ENCODE assay signal across 12 cellular contexts in genomic region chr19:48631254-48631653, GRCh38. TPM values are rescaled to one million over a fixed set of nuclear protein-coding genes. Genes with fewer than 3 reads are reported as not detected.
DNase-seq lines count a peak whose midpoint lies in the region; ATAC-seq, FAIRE-seq and TF ChIP-seq lines count a peak whose summit lies in the region.
"Had no signal": no experiment of that assay in that cellular context is flagged by ENCODE, and none has a peak within 500 bp of the region (broad histone marks: within the 10 kb centered on the region; RNA-seq: fewer than 3 reads in every experiment).

No MANE protein-coding gene starts in this region.

- TF ChIP-seq POLR2A in heart left ventricle (IDR thresholded peaks at IDR 0.05): no peak
- no peak for TF ChIP-seq POLR2A in K562 (conservative IDR thresholded peaks at IDR 0.05)

- BruUV-seq in K562 (replicated peaks; lab: Mats Ljungman, UMichigan): no TSS peak

- in situ Hi-C loops in K562 (cut with MboI): no loop called here

- intact Hi-C loops in heart left ventricle (cut with DNase I): no loop called here
- intact Hi-C loops in left cardiac atrium (cut with DNase I): no loop called here
- intact Hi-C loops in K562 (cut with micrococcal nuclease): no loop called here
- intact Hi-C loops in upper lobe of right lung (cut with DNase I): no loop called here

- no peak for FAIRE-seq in K562 (lab: Jason Lieb, UNC)

- no peak overlapping the region for H3K4me2 ChIP-seq in K562 (ENCODE audit: insufficient read depth, low read length)
- no peak overlapping the region for H3K4me2 ChIP-seq in neural cell (ENCODE audit: low read length)

- H4K20me1 ChIP-seq in K562 (replicated peaks; ENCODE audit: control insufficient read depth, insufficient read depth, low read length) (no peaks in the 10 kb centered on the region), neural cell (ENCODE audit: insufficient read depth) (no peaks in the 10 kb centered on the region)

- no peaks in the 10 kb centered on the region for H3F3A ChIP-seq in neural cell (ENCODE audit: insufficient read depth, low read length, poor library complexity, severe bottlenecking)

- H2AFZ ChIP-seq in K562 (ENCODE audit: low read depth, low read length) (no peak overlapping the region), neural cell (ENCODE audit: low read depth, low read length) (no peak overlapping the region)

- CTCF ChIA-PET in K562 (lab: Yijun Ruan, JAX; ENCODE audit: low intra/inter-chr PET ratio): no interaction called here

- H3K9ac ChIP-seq in K562 (ENCODE audit: insufficient read depth in 1 of 2, low read depth in 2 of 2, low read length in 2 of 2): no peak overlapping the region
- peak overlapping the region; percentile 36 for H3K9ac ChIP-seq in neural cell (ENCODE audit: low read length)

- TF ChIP-seq RAD21 in K562 (CRISPR knock-in tag; conservative IDR thresholded peaks at IDR 0.05 in 1 of 2, IDR thresholded peaks at IDR 0.05 in 1 of 2) (no peak), neural cell (conservative IDR thresholded peaks at IDR 0.05) (no peak)

- H3K4me3 ChIP-seq in heart left ventricle (peak overlapping the region in 2 of 12 donors; percentile 16 to 31), K562 (no peak overlapping the region), neural cell (ENCODE audit: low read length) (peak overlapping the region; percentile 32), upper lobe of right lung (no peak overlapping the region)

- TF ChIP-seq CTCF in heart left ventricle (IDR thresholded peaks at IDR 0.05) (no peak), K562 (IDR thresholded peaks at IDR 0.05 in 2 of 3, conservative IDR thresholded peaks at IDR 0.05 in 1 of 3; ENCODE audit: insufficient read depth in 2 of 3, low read depth in 1 of 3, low read length in 3 of 3) (no peak), neural cell (IDR thresholded peaks at IDR 0.05; ENCODE audit: poor library complexity, severe bottlenecking) (no peak), upper lobe of right lung (IDR thresholded peaks at IDR 0.05) (no peak)

- H3K9me3 ChIP-seq in heart left ventricle: no peaks in the 10 kb centered on the region
- H3K9me3 ChIP-seq in K562 (replicated peaks; ENCODE audit: control insufficient read depth, insufficient read depth, low read depth, low read length): no peaks in the 10 kb centered on the region
- H3K9me3 ChIP-seq in neural cell (ENCODE audit: low read length): no peaks in the 10 kb centered on the region
- H3K9me3 ChIP-seq in upper lobe of right lung: no peaks in the 10 kb centered on the region

- POLR2A ChIA-PET in K562 (lab: Yijun Ruan, JAX): interaction anchor here (0.6 to 1.7 kb wide), 4 partner anchors 12 to 317 kb away, joined by 3 to 9 read pairs (median 4); partner anchors contain the start of genes RPL18 and SPHK2

- H3K4me1 ChIP-seq in heart left ventricle (peaks cover 20 to 68% (median 51%) of the 10 kb centered on the region in 12 donors), K562 (replicated peaks in 1 of 2; ENCODE audit: control insufficient read depth in 2 of 2, insufficient read depth in 2 of 2, low read length in 2 of 2) (peaks cover 27 to 79% of the 10 kb centered on the region in 2 experiments), upper lobe of right lung (peaks cover 41% of the 10 kb centered on the region)

- whole genome bisulfite sequencing in heart left ventricle, 4 donors: 48 to 93% (median 71%) methylated on average over 2 to 3 of the region's 3 CpGs
- WGBS in K562 (ENCODE audit: insufficient coverage, low coverage, missing lambda C conversion rate): 58% methylated on average over 3 of the region's 3 CpGs

- H3K79me2 ChIP-seq in K562 (ENCODE audit: control insufficient read depth, insufficient read depth, low read length) (peaks cover 7% of the 10 kb centered on the region; the same call in 2 of the 3 replicates), neural cell (replicated peaks; ENCODE audit: insufficient read depth, low read length) (no peaks in the 10 kb centered on the region)

- DNase-seq in heart left ventricle (no peak), left cardiac atrium (no peak), K562 (ENCODE audit: extremely low read depth in 1 of 4, low spot score in 3 of 4) (no peak), upper lobe of right lung (no peak), NCI-H187 (lab: John Stamatoyannopoulos, UW) (no peak)
- no peak for DNase-seq in activated naive CD4-positive, alpha-beta T cell (lab: John Stamatoyannopoulos, UW)
- DNase-seq: CD4-positive, CD25-positive, alpha-beta regulatory T cell; NCI-H1048 had no signal

- ATAC-seq in heart left ventricle (no peak), left cardiac atrium (no peak), K562 (no peak), upper lobe of right lung (no peak), HG03521 (IDR thresholded peaks at IDR 0.05; ENCODE audit: unreplicated experiment) (no peak)
- ATAC-seq: Panc1 had no signal

- peak overlapping the region in 11 of 12 donors; percentile 36 to 88 (median 84) for H3K27ac ChIP-seq in heart left ventricle
- no peak overlapping the region for H3K27ac ChIP-seq in K562 (ENCODE audit: extremely low read depth, low read depth, low read length)
- H3K27ac ChIP-seq in neural cell (ENCODE audit: low read length): peak overlapping the region; percentile 72
- H3K27ac ChIP-seq in upper lobe of right lung: peak overlapping the region; percentile 78
- H3K27ac ChIP-seq: epithelial cell of prostate had no signal

- H3K9me1 ChIP-seq in K562 (ENCODE audit: control insufficient read depth, insufficient read depth, low read length): peaks cover 4% of the 10 kb centered on the region

- H3K36me3 ChIP-seq in heart left ventricle (peaks cover 0 to 49% (median 3%) of the 10 kb centered on the region in 9 donors), K562 (ENCODE audit: control insufficient read depth, insufficient read depth, low read length) (peaks cover 3% of the 10 kb centered on the region; the same call in 1 of the 3 replicates), neural cell (ENCODE audit: insufficient read depth, low read length) (no peaks in the 10 kb centered on the region), upper lobe of right lung (peaks cover 25% of the 10 kb centered on the region)

- H3K27me3 ChIP-seq in heart left ventricle (no peaks in the 10 kb centered on the region), K562 (ENCODE audit: control insufficient read depth in 2 of 2, insufficient read depth in 2 of 2, low read length in 2 of 2) (no peaks in the 10 kb centered on the region), neural cell (ENCODE audit: insufficient read depth, low read depth, low read length) (no peaks in the 10 kb centered on the region), upper lobe of right lung (no peaks in the 10 kb centered on the region)

- no peak for TF ChIP-seq EP300 in K562 (IDR thresholded peaks at IDR 0.05; ENCODE audit: low read length)
- TF ChIP-seq EP300 in neural cell (conservative IDR thresholded peaks at IDR 0.05; ENCODE audit: poor library complexity, severe bottlenecking): no peak

- H3K9me2 ChIP-seq in neural cell (ENCODE audit: insufficient read depth, low read length): no peaks in the 10 kb centered on the region

RNA-seq across cellular contexts. Expression of gene DBP, which starts 5.9 kb away (rescaled TPM):
- total RNA-seq in heart left ventricle: 10 to 100 TPM in 5 of 9 donors, 1 to 10 TPM in 4; 1.4 to 34.2 (median 12.5) TPM
- polyA plus RNA-seq in heart left ventricle: 10 to 100 TPM in 1 of 2 donors, 1 to 10 TPM in 1; 3.9 to 11.6 TPM
- 10 to 100 TPM in 1 of 2 donors, 1 to 10 TPM in 1; 2.0 to 15.1 TPM for total RNA-seq in left cardiac atrium
- total RNA-seq in K562 (2011; cell fraction: chromatin; rRNA removed; ENCODE audit: low replicate concordance): 1.9 and 3.2 TPM in 2 replicates
- total RNA-seq in K562 (2011; cell fraction: nucleolus; rRNA removed): 1.8 and 2.2 TPM in 2 replicates
- 2.1 and 3.3 TPM in 2 replicates for total RNA-seq in K562 (2011; cell fraction: nucleoplasm; rRNA removed)
- 3.6 and 5.0 TPM in 2 replicates for total RNA-seq in K562 (2014; rRNA removed)
- total RNA-seq in K562 (2014; rRNA removed; fragmentation: Illumina TruSeq; extraction: Trizol): 0.96 and 1.1 TPM in 2 replicates
- total RNA-seq in K562 (2015; rRNA removed; fragmentation: Illumina TruSeq; extraction: Trizol): 3.7 and 3.9 TPM in 2 replicates
- total RNA-seq in K562 (2021): 2.6 and 5.5 TPM in 2 replicates
- 0.45 and 1.1 TPM in 2 replicates for polyA plus RNA-seq in K562 (2011; rRNA removed)
- polyA plus RNA-seq in K562 (2011; cell fraction: cytosol; rRNA removed): 1.0 and 1.3 TPM in 2 replicates
- polyA plus RNA-seq in K562 (2011; cell fraction: nucleus; rRNA removed): 1.2 and 1.5 TPM in 2 replicates
- polyA plus RNA-seq in K562 (2012): 4.6 and 5.2 TPM in 2 replicates
- polyA plus RNA-seq in K562 (2014; fragmentation: Illumina TruSeq; extraction: Trizol): 1.8 and 2.1 TPM in 2 replicates
- polyA plus RNA-seq in K562 (2014; fragmentation: Nextera tagmentation; extraction: Ambion mirVana): under 1 TPM; 0.25 to 0.64 TPM
- 1.6 and 3.8 TPM in 2 replicates for polyA plus RNA-seq in K562 (2014; rRNA removed)
- 0.49 and 0.99 TPM in 2 replicates for polyA minus RNA-seq in K562 (2011; rRNA and poly(A)+ RNA removed)
- polyA minus RNA-seq in K562 (2011; cell fraction: cytosol; rRNA and poly(A)+ RNA removed): 0.38 and 1.8 TPM in 2 replicates
- polyA minus RNA-seq in K562 (2011; cell fraction: nucleus; rRNA and poly(A)+ RNA removed): 0.67 and 2.7 TPM in 2 replicates
- 1.0 and 3.6 TPM in 2 replicates for polyA plus RNA-seq in neural cell
- polyA minus RNA-seq in neural cell: 5.4 TPM in 2 replicates
- total RNA-seq in upper lobe of right lung: 17.7 TPM

RNA-seq across cellular contexts. Expression of gene SPHK2, which starts 11.9 kb away (rescaled TPM):
- 10 to 100 TPM in 2 of 9 donors, 1 to 10 TPM in 7; 5.6 to 13.1 (median 8.6) TPM for total RNA-seq in heart left ventricle
- 10 to 100 TPM; 10.3 to 11.0 TPM for polyA plus RNA-seq in heart left ventricle
- total RNA-seq in left cardiac atrium: 1 to 10 TPM; 9.0 to 9.3 TPM
- 16.1 and 40.7 TPM in 2 replicates for total RNA-seq in K562 (2011; cell fraction: chromatin; rRNA removed; ENCODE audit: low replicate concordance)
- 26.3 and 31.7 TPM in 2 replicates for total RNA-seq in K562 (2011; cell fraction: nucleolus; rRNA removed)
- 25.7 and 33.8 TPM in 2 replicates for total RNA-seq in K562 (2011; cell fraction: nucleoplasm; rRNA removed)
- total RNA-seq in K562 (2014; rRNA removed): 4.0 and 8.2 TPM in 2 replicates
- total RNA-seq in K562 (2014; rRNA removed; fragmentation: Illumina TruSeq; extraction: Trizol): 2.1 and 2.9 TPM in 2 replicates
- total RNA-seq in K562 (2015; rRNA removed; fragmentation: Illumina TruSeq; extraction: Trizol): 5.4 and 5.5 TPM in 2 replicates
- 13.9 and 15.2 TPM in 2 replicates for total RNA-seq in K562 (2021)
- polyA plus RNA-seq in K562 (2011; rRNA removed): 2.0 and 3.5 TPM in 2 replicates
- polyA plus RNA-seq in K562 (2011; cell fraction: cytosol; rRNA removed): 2.7 and 9.3 TPM in 2 replicates
- 11.1 and 18.6 TPM in 2 replicates for polyA plus RNA-seq in K562 (2011; cell fraction: nucleus; rRNA removed)
- polyA plus RNA-seq in K562 (2012): 7.0 and 7.3 TPM in 2 replicates
- polyA plus RNA-seq in K562 (2014; fragmentation: Illumina TruSeq; extraction: Trizol): 2.6 and 6.4 TPM in 2 replicates
- under 1 TPM; 0.10 to 0.17 TPM for polyA plus RNA-seq in K562 (2014; fragmentation: Nextera tagmentation; extraction: Ambion mirVana)
- 9.0 and 10.8 TPM in 2 replicates for polyA plus RNA-seq in K562 (2014; rRNA removed)
- 2.8 and 3.5 TPM in 2 replicates for polyA minus RNA-seq in K562 (2011; rRNA and poly(A)+ RNA removed)
- 5.3 and 7.7 TPM in 2 replicates for polyA minus RNA-seq in K562 (2011; cell fraction: cytosol; rRNA and poly(A)+ RNA removed)
- polyA minus RNA-seq in K562 (2011; cell fraction: nucleus; rRNA and poly(A)+ RNA removed): 8.6 and 9.6 TPM in 2 replicates
- 22.6 and 32.6 TPM in 2 replicates for polyA plus RNA-seq in neural cell
- polyA minus RNA-seq in neural cell: 28.5 and 31.7 TPM in 2 replicates
- 23.3 TPM for total RNA-seq in upper lobe of right lung

RNA-seq across cellular contexts. Expression of gene RPL18, which starts 12.3 kb away (rescaled TPM):
- total RNA-seq in heart left ventricle (100 to 1,000 TPM; 470 to 877 (median 692) TPM), left cardiac atrium (100 to 1,000 TPM; 674 to 678 TPM), K562 (2014; rRNA removed) (2,565 and 3,619 TPM in 2 replicates), K562 (2014; rRNA removed; fragmentation: Illumina TruSeq; extraction: Trizol) (1,358 and 1,367 TPM in 2 replicates), K562 (2015; rRNA removed; fragmentation: Illumina TruSeq; extraction: Trizol) (2,022 and 2,084 TPM in 2 replicates), K562 (2021) (2,028 and 2,113 TPM in 2 replicates), upper lobe of right lung (1,025 TPM)
- polyA plus RNA-seq in heart left ventricle (1,000 to 10,000 TPM; 1,040 to 1,773 TPM), K562 (2011; rRNA removed) (1,530 and 1,971 TPM in 2 replicates), K562 (2014; fragmentation: Illumina TruSeq; extraction: Trizol) (1,653 and 2,262 TPM in 2 replicates), K562 (2014; fragmentation: Nextera tagmentation; extraction: Ambion mirVana) (100 to 1,000 TPM; 312 to 402 TPM), K562 (2014; rRNA removed) (2,460 and 2,635 TPM in 2 replicates), neural cell (2,102 and 2,180 TPM in 2 replicates)
- total RNA-seq in K562 (2011; cell fraction: chromatin; rRNA removed; ENCODE audit: low replicate concordance): 185 and 358 TPM in 2 replicates
- 779 and 884 TPM in 2 replicates for total RNA-seq in K562 (2011; cell fraction: nucleolus; rRNA removed)
- 712 and 996 TPM in 2 replicates for total RNA-seq in K562 (2011; cell fraction: nucleoplasm; rRNA removed)
- polyA plus RNA-seq in K562 (2011; cell fraction: cytosol; rRNA removed): 2,544 and 3,068 TPM in 2 replicates
- polyA plus RNA-seq in K562 (2011; cell fraction: nucleus; rRNA removed): 847 and 901 TPM in 2 replicates
- polyA plus RNA-seq in K562 (2012): 2,553 and 4,056 TPM in 2 replicates
- 413 and 534 TPM in 2 replicates for polyA minus RNA-seq in K562 (2011; rRNA and poly(A)+ RNA removed)
- 805 and 1,017 TPM in 2 replicates for polyA minus RNA-seq in K562 (2011; cell fraction: cytosol; rRNA and poly(A)+ RNA removed)
- polyA minus RNA-seq in K562 (2011; cell fraction: nucleus; rRNA and poly(A)+ RNA removed): 167 and 323 TPM in 2 replicates
- polyA minus RNA-seq in neural cell: 717 and 772 TPM in 2 replicates

RNA-seq across cellular contexts. Expression of gene CA11, which starts 14.7 kb away (rescaled TPM):
- 10 to 100 TPM in 1 of 9 donors, 1 to 10 TPM in 8; 2.2 to 14.6 (median 5.8) TPM for total RNA-seq in heart left ventricle
- 10 to 100 TPM in 1 of 2 donors, 1 to 10 TPM in 1; 3.4 to 14.8 TPM for polyA plus RNA-seq in heart left ventricle
- total RNA-seq in left cardiac atrium: 1 to 10 TPM; 7.1 to 7.7 TPM
- 3.6 and 10.9 TPM in 2 replicates for total RNA-seq in K562 (2011; cell fraction: chromatin; rRNA removed; ENCODE audit: low replicate concordance)
- total RNA-seq in K562 (2011; cell fraction: nucleolus; rRNA removed): 3.8 and 4.2 TPM in 2 replicates
- 4.3 and 8.0 TPM in 2 replicates for total RNA-seq in K562 (2011; cell fraction: nucleoplasm; rRNA removed)
- total RNA-seq in K562 (2014; rRNA removed): 19.9 and 37.7 TPM in 2 replicates
- total RNA-seq in K562 (2014; rRNA removed; fragmentation: Illumina TruSeq; extraction: Trizol): 2.4 and 2.9 TPM in 2 replicates
- 7.5 and 8.3 TPM in 2 replicates for total RNA-seq in K562 (2015; rRNA removed; fragmentation: Illumina TruSeq; extraction: Trizol)
- total RNA-seq in K562 (2021): 14.8 and 16.2 TPM in 2 replicates
- polyA plus RNA-seq in K562 (2011; rRNA removed): 4.1 and 8.1 TPM in 2 replicates
- 9.2 and 10.8 TPM in 2 replicates for polyA plus RNA-seq in K562 (2011; cell fraction: cytosol; rRNA removed)
- 14.9 and 15.1 TPM in 2 replicates for polyA plus RNA-seq in K562 (2011; cell fraction: nucleus; rRNA removed)
- 23.4 and 24.4 TPM in 2 replicates for polyA plus RNA-seq in K562 (2012)
- polyA plus RNA-seq in K562 (2014; fragmentation: Illumina TruSeq; extraction: Trizol): 12.7 and 22.5 TPM in 2 replicates
- polyA plus RNA-seq in K562 (2014; fragmentation: Nextera tagmentation; extraction: Ambion mirVana): 10 to 100 TPM in 1 of 2 experiments, 1 to 10 TPM in 1; 6.3 to 11.5 TPM
- 8.2 and 19.3 TPM in 2 replicates for polyA plus RNA-seq in K562 (2014; rRNA removed)
- polyA minus RNA-seq in K562 (2011; rRNA and poly(A)+ RNA removed): 1.7 and 4.4 TPM in 2 replicates
- 4.6 and 5.4 TPM in 2 replicates for polyA minus RNA-seq in K562 (2011; cell fraction: cytosol; rRNA and poly(A)+ RNA removed)
- polyA minus RNA-seq in K562 (2011; cell fraction: nucleus; rRNA and poly(A)+ RNA removed): 1.9 and 2.2 TPM in 2 replicates
- 105 and 108 TPM in 2 replicates for polyA plus RNA-seq in neural cell
- polyA minus RNA-seq in neural cell: 50.0 and 57.7 TPM in 2 replicates
- 9.5 TPM for total RNA-seq in upper lobe of right lung

RNA-seq across cellular contexts. Expression of gene FAM83E, which starts 16.4 kb away (rescaled TPM):
- not detected for total RNA-seq in heart left ventricle
- under 1 TPM in 1 of 2 donors, not detected in 1; 0.14 TPM for polyA plus RNA-seq in heart left ventricle
- total RNA-seq in left cardiac atrium: under 1 TPM in 1 of 2 donors, not detected in 1; 0.32 TPM
- 1.9 and 6.0 TPM in 2 replicates for total RNA-seq in K562 (2011; cell fraction: chromatin; rRNA removed; ENCODE audit: low replicate concordance)
- 3.4 and 7.2 TPM in 2 replicates for total RNA-seq in K562 (2011; cell fraction: nucleolus; rRNA removed)
- total RNA-seq in K562 (2011; cell fraction: nucleoplasm; rRNA removed): 6.5 and 9.6 TPM in 2 replicates
- 0.82 TPM in 1 of 2 replicates, not detected in the other for total RNA-seq in K562 (2014; rRNA removed)
- 0.29 TPM in 1 of 2 replicates, not detected in the other for total RNA-seq in K562 (2014; rRNA removed; fragmentation: Illumina TruSeq; extraction: Trizol)
- 0.45 and 0.87 TPM in 2 replicates for total RNA-seq in K562 (2015; rRNA removed; fragmentation: Illumina TruSeq; extraction: Trizol)
- 0.71 and 1.3 TPM in 2 replicates for total RNA-seq in K562 (2021)
- 0.15 TPM in 2 replicates for polyA plus RNA-seq in K562 (2011; rRNA removed)
- polyA plus RNA-seq in K562 (2011; cell fraction: cytosol; rRNA removed): 0.04 TPM in 1 of 2 replicates, not detected in the other
- 0.18 and 1.2 TPM in 2 replicates for polyA plus RNA-seq in K562 (2011; cell fraction: nucleus; rRNA removed)
- polyA plus RNA-seq in K562 (2012): 0.13 and 0.14 TPM in 2 replicates
- not detected in 2 replicates for polyA plus RNA-seq in K562 (2014; fragmentation: Illumina TruSeq; extraction: Trizol)
- not detected for polyA plus RNA-seq in K562 (2014; fragmentation: Nextera tagmentation; extraction: Ambion mirVana)
- polyA plus RNA-seq in K562 (2014; rRNA removed): 0.04 and 0.19 TPM in 2 replicates
- polyA minus RNA-seq in K562 (2011; rRNA and poly(A)+ RNA removed): not detected in 2 replicates
- not detected in 2 replicates for polyA minus RNA-seq in K562 (2011; cell fraction: cytosol; rRNA and poly(A)+ RNA removed)
- polyA minus RNA-seq in K562 (2011; cell fraction: nucleus; rRNA and poly(A)+ RNA removed): 2.4 and 4.2 TPM in 2 replicates
- 0.73 and 1.2 TPM in 2 replicates for polyA plus RNA-seq in neural cell
- polyA minus RNA-seq in neural cell: 6.1 TPM in 1 of 2 replicates, not detected in the other
- 31.1 TPM for total RNA-seq in upper lobe of right lung
